9 cellular contexts compared by ENCODE assay signal in genomic region chr1:8259498-8260290, GRCh38. TPM values are rescaled to one million over a fixed set of nuclear protein-coding genes. Genes with fewer than 3 reads are reported as not detected.
DNase-seq lines count a peak whose midpoint lies in the region; ATAC-seq and TF ChIP-seq lines count a peak whose summit lies in the region.
"Had no signal": no experiment of that assay in that cellular context is flagged by ENCODE, and none has a peak within 500 bp of the region (broad histone marks: within the 10 kb centered on the region; RNA-seq: fewer than 3 reads in every experiment).

No MANE protein-coding gene starts in this region.

- no peak for TF ChIP-seq POLR2A in gastrocnemius medialis (IDR thresholded peaks at IDR 0.05)

- H3K9me3 ChIP-seq in SJSA1 (replicated peaks) (no peaks in the 10 kb centered on the region), gastrocnemius medialis (no peaks in the 10 kb centered on the region)

- peaks cover 5% of the 10 kb centered on the region; the same call in 2 of the 3 replicates for H3K9me3 Mint-ChIP-seq in GM23338
- no peaks in the 10 kb centered on the region for H3K9me3 Mint-ChIP-seq in naive thymus-derived CD8-positive, alpha-beta T cell

- H3K4me1 ChIP-seq in GM23338 (ENCODE audit: insufficient read depth) (peaks cover 13% of the 10 kb centered on the region), SJSA1 (replicated peaks) (peaks cover 18% of the 10 kb centered on the region), gastrocnemius medialis (peaks cover 13 to 19% of the 10 kb centered on the region in 2 donors)

- in situ Hi-C loops in gastrocnemius medialis (cut with MboI; ENCODE audit: low sequenced_read_pairs in 4 of 4): no loop called here

- no peaks in the 10 kb centered on the region for H3K9me2 ChIP-seq in GM23338 (ENCODE audit: insufficient read depth)

- POLR2A ChIA-PET in naive thymus-derived CD8-positive, alpha-beta T cell (lab: Charles Lee): no interaction called here

- H3K79me2 ChIP-seq in GM23338 (replicated peaks; ENCODE audit: insufficient read depth): no peaks in the 10 kb centered on the region

- intact Hi-C loops in gastrocnemius medialis (cut with DNase I; ENCODE audit: low total_unique reads): loop anchor here (2.0 to 5.0 kb wide), 4 partner anchors 57 to 255 kb away; partner anchors contain the start of gene ERRFI1

- H3K27me3 Mint-ChIP-seq in GM23338 (ENCODE audit: insufficient read depth, low read depth, poor library complexity): peaks cover 16% of the 10 kb centered on the region
- peaks cover 0 to 12% (median 3%) of the 10 kb centered on the region in 5 donors for H3K27me3 Mint-ChIP-seq in naive thymus-derived CD8-positive, alpha-beta T cell

- H3K36me3 ChIP-seq in GM23338 (ENCODE audit: insufficient read depth) (no peaks in the 10 kb centered on the region), SJSA1 (no peaks in the 10 kb centered on the region), gastrocnemius medialis (no peaks in the 10 kb centered on the region)

- H3K27me3 ChIP-seq in GM23338 (ENCODE audit: insufficient read depth) (no peaks in the 10 kb centered on the region), SJSA1 (replicated peaks) (no peaks in the 10 kb centered on the region), gastrocnemius medialis (no peaks in the 10 kb centered on the region)

- H3K27ac ChIP-seq in GM23338 (ENCODE audit: low read depth) (peak overlapping the region; percentile 12; the same call in 1 of the 2 replicates), SJSA1 (peak overlapping the region; percentile 46), gastrocnemius medialis (peak overlapping the region; percentile 75 to 87 (median 84))

- ATAC-seq in GM23338 (no peak; the same call in 2 of the 3 replicates), gastrocnemius medialis (peak in 1 of 2 donors; percentile 87), GM18861 (IDR thresholded peaks at IDR 0.05; ENCODE audit: unreplicated experiment) (no peak)
- ATAC-seq in naive thymus-derived CD8-positive, alpha-beta T cell: no peak

- H3K4me3 ChIP-seq in GM23338 (no peak overlapping the region), SJSA1 (peak overlapping the region; percentile 7; the same call in 1 of the 2 replicates), fibroblast of villous mesenchyme (ENCODE audit: low read depth, low read length) (no peak overlapping the region), gastrocnemius medialis (peak overlapping the region in 1 of 4 donors; percentile 45)

- no peak overlapping the region for H3K4me3 Mint-ChIP-seq in GM23338
- H3K4me3 Mint-ChIP-seq in naive thymus-derived CD8-positive, alpha-beta T cell: no peak overlapping the region

- H3K36me3 Mint-ChIP-seq in GM23338 (ENCODE audit: low read depth): peaks cover 2% of the 10 kb centered on the region; the same call in 1 of the 3 replicates
- H3K36me3 Mint-ChIP-seq in naive thymus-derived CD8-positive, alpha-beta T cell: no peaks in the 10 kb centered on the region

- H2AFZ ChIP-seq in GM23338: peak overlapping the region; percentile 34; the same call in 1 of the 2 replicates

- H4K20me1 ChIP-seq in GM23338 (replicated peaks; ENCODE audit: insufficient read depth): no peaks in the 10 kb centered on the region

- no peak for TF ChIP-seq CTCF in GM23338 (conservative IDR thresholded peaks at IDR 0.05; ENCODE audit: low read depth in 2 of 2)
- no peak for TF ChIP-seq CTCF in fibroblast of villous mesenchyme (IDR thresholded peaks at IDR 0.05; ENCODE audit: insufficient read depth, low read depth, low read length)
- TF ChIP-seq CTCF in gastrocnemius medialis (IDR thresholded peaks at IDR 0.05 in 4 of 5, conservative IDR thresholded peaks at IDR 0.05 in 1 of 5): no peak

- peak overlapping the region; percentile 42; the same call in 1 of the 2 replicates for H3K4me2 ChIP-seq in GM23338

- peaks cover 25% of the 10 kb centered on the region for H3K4me1 Mint-ChIP-seq in GM23338
- H3K4me1 Mint-ChIP-seq in naive thymus-derived CD8-positive, alpha-beta T cell: peaks cover 0 to 4% (median 0%) of the 10 kb centered on the region in 4 donors

- no peaks in the 10 kb centered on the region for H3F3A ChIP-seq in GM23338 (replicated peaks; ENCODE audit: low read depth)

- H3K27ac Mint-ChIP-seq in GM23338: no peak overlapping the region; the same call in 1 of the 2 replicates
- peak overlapping the region in 1 of 10 donors; percentile 54 for H3K27ac Mint-ChIP-seq in naive thymus-derived CD8-positive, alpha-beta T cell

- DNase-seq in GM23338 (ENCODE audit: low spot score): no peak
- DNase-seq in SJSA1 (ENCODE audit: low read depth in 1 of 2, low spot score in 2 of 2): peak; percentile 53 to 81
- peak; percentile 85 for DNase-seq in fibroblast of villous mesenchyme (ENCODE audit: low read depth)
- peak; percentile 74 to 78 for DNase-seq in gastrocnemius medialis
- no peak for DNase-seq in naive thymus-derived CD8-positive, alpha-beta T cell
- DNase-seq in medulla oblongata (ENCODE audit: extremely low spot score): no peak
- no peak for DNase-seq in middle frontal gyrus (ENCODE audit: extremely low spot score, low spot score)
- DNase-seq: KG1 had no signal

TF ChIP-seq in GM23338, 12 proteins besides CTCF, POLR2A, EP300 and RAD21 (continues in another document):
- no peak for TF ChIP-seq ZNF114 (CRISPR knock-in tag; IDR thresholded peaks at IDR 0.05)
- no peak for TF ChIP-seq POLR2AphosphoS5 (IDR thresholded peaks at IDR 0.05; ENCODE audit: low read depth)
- no peak for TF ChIP-seq ZNF331 (CRISPR knock-in tag; IDR thresholded peaks at IDR 0.05; ENCODE audit: low read depth)
- TF ChIP-seq ZNF462 (CRISPR knock-in tag; IDR thresholded peaks at IDR 0.05): no peak
- no peak for TF ChIP-seq EZH2phosphoT487 (IDR thresholded peaks at IDR 0.05; ENCODE audit: unreplicated experiment)
- no peak for TF ChIP-seq CREB1 (CRISPR knock-in tag; IDR thresholded peaks at IDR 0.05; ENCODE audit: low read depth)
- no peak for TF ChIP-seq JUNB (IDR thresholded peaks at IDR 0.05; ENCODE audit: unreplicated experiment)
- TF ChIP-seq EZH2 (IDR thresholded peaks at IDR 0.05; ENCODE audit: low read depth, unreplicated experiment): no peak

RNA-seq across cellular contexts. Expression of gene SLC45A1, which starts 58.2 kb away (rescaled TPM):
- 2.2 and 2.3 TPM in 2 replicates for total RNA-seq in GM23338 (2014; rRNA removed; shearing (Covaris generic))
- 1.1 and 1.3 TPM in 2 replicates for polyA plus RNA-seq in GM23338 (2016; fragmentation: Nextera tagmentation; extraction: Ambion mirVana)
- total RNA-seq in SJSA1 (2014; rRNA removed; shearing (Covaris generic)): 0.44 and 2.5 TPM in 2 replicates
- 0.86 and 1.9 TPM in 2 replicates for total RNA-seq in fibroblast of villous mesenchyme
- total RNA-seq in gastrocnemius medialis: 1 to 10 TPM in 1 of 4 donors, under 1 TPM in 3; 0.56 to 2.9 (median 0.68) TPM
- 1 to 10 TPM; 1.2 TPM for total RNA-seq in naive thymus-derived CD8-positive, alpha-beta T cell
- under 1 TPM in 2 of 3 donors, not detected in 1; 0.48 to 0.81 TPM for polyA plus RNA-seq in naive thymus-derived CD8-positive, alpha-beta T cell

Comparison
In these comparisons a context has a peak if more than half of its experiments do, and no peak if none do; other contexts are left out.
1. DNase-seq: peak in SJSA1 (2 of 2), fibroblast of villous mesenchyme (single experiment) and gastrocnemius medialis (2 of 2); none in GM23338 (single experiment), naive thymus-derived CD8-positive, alpha-beta T cell (0 of 10), medulla oblongata (single experiment) and middle frontal gyrus (single experiment).
2. H3K27ac ChIP-seq: peak in every context shown above with its lines; median percentile 84 in gastrocnemius medialis; 46 in SJSA1; 12 in GM23338.